In genomic region chr4:124132161-124132560, GRCh38 we compare ENCODE assay signal across 17 cellular contexts.
"Had no signal": no experiment of that assay in that cellular context is flagged by ENCODE, and none has a peak within 500 bp of the region (broad histone marks: within the 10 kb centered on the region; RNA-seq: fewer than 3 reads in every experiment).

No MANE protein-coding gene starts in this region.

- H3K27me3 Mint-ChIP-seq: activated naive CD4-positive, alpha-beta T cell treated with anti-CD3 and anti-CD28 coated beads, Interleukin-2, amount 50 U/mL, for 24 hours; natural killer cell treated with Interleukin-12 subunit alpha and Interleukin-12 subunit beta and Interleukin-15 and Interleukin-18, amount 100 ng/mL, for 72 hours had no signal

- H3K4me3 Mint-ChIP-seq: activated naive CD4-positive, alpha-beta T cell treated with anti-CD3 and anti-CD28 coated beads, Interleukin-2, amount 50 U/mL, for 24 hours; natural killer cell treated with Interleukin-12 subunit alpha and Interleukin-12 subunit beta and Interleukin-15 and Interleukin-18, amount 100 ng/mL, for 72 hours had no signal

- ATAC-seq: left colon; lower lobe of right lung; natural killer cell treated with Interleukin-12 subunit alpha and Interleukin-12 subunit beta and Interleukin-15 and Interleukin-18, amount 100 ng/mL, for 72 hours; stimulated activated naive CD8-positive, alpha-beta T cell treated with anti-CD3 and anti-CD28 coated beads, Interleukin-15, Interleukin-2, amounts not matched to agents 100 U/mL and 50 U/mL, for 24 hours had no signal

- H3K36me3 Mint-ChIP-seq: activated naive CD4-positive, alpha-beta T cell treated with anti-CD3 and anti-CD28 coated beads, Interleukin-2, amount 50 U/mL, for 24 hours had no signal

- H3K4me1 Mint-ChIP-seq: activated naive CD4-positive, alpha-beta T cell treated with anti-CD3 and anti-CD28 coated beads, Interleukin-2, amount 50 U/mL, for 24 hours had no signal

- DNase-seq: activated CD4-positive, alpha-beta T cell treated with anti-CD3 and anti-CD28 coated beads for 1 hour; activated CD4-positive, alpha-beta T cell treated with anti-CD3 and anti-CD28 coated beads, Interleukin-2, amount 50 U/mL, for 4 hours; activated gamma-delta T cell; erythroblast; foreskin fibroblast; left colon; lower lobe of right lung; posterior cingulate gyrus; retina; stimulated activated naive CD8-positive, alpha-beta T cell treated with anti-CD3 and anti-CD28 coated beads, Interleukin-15, Interleukin-2, amounts not matched to agents 100 U/mL and 50 U/mL, for 24 hours; substantia nigra; SW 1271; T-helper 2 cell; tibial artery; WERI-Rb-1 had no signal

- H3K27ac Mint-ChIP-seq: activated naive CD4-positive, alpha-beta T cell treated with anti-CD3 and anti-CD28 coated beads, Interleukin-2, amount 50 U/mL, for 24 hours; natural killer cell treated with Interleukin-12 subunit alpha and Interleukin-12 subunit beta and Interleukin-15 and Interleukin-18, amount 100 ng/mL, for 72 hours had no signal
